ENCODE assay signal across 12 cellular contexts in genomic region chr3:152319256-152319655, GRCh38. TPM values are rescaled to one million over a fixed set of nuclear protein-coding genes. Genes with fewer than 3 reads are reported as not detected.
A peak's percentile ranks its signal among the peaks of the same experiment; 100 is the strongest.
DNase-seq lines count a peak whose midpoint lies in the region; ATAC-seq, FAIRE-seq and TF ChIP-seq lines count a peak whose summit lies in the region.
"Had no signal": no experiment of that assay in that cellular context is flagged by ENCODE, and none has a peak within 500 bp of the region (broad histone marks: within the 10 kb centered on the region; RNA-seq: fewer than 3 reads in every experiment).

No MANE protein-coding gene starts in this region.

- FAIRE-seq in HepG2 (lab: Jason Lieb, UNC) = no peak
- FAIRE-seq: small intestine had no signal

- no TSS peak for BruUV-seq in HepG2 (replicated peaks; lab: Mats Ljungman, UMichigan)

- H3K79me2 ChIP-seq in HepG2 (ENCODE audit: insufficient read depth, low read length) = peaks cover 66% of the 10 kb centered on the region

- POLR2A ChIA-PET in HepG2 (lab: Yijun Ruan, JAX) = no interaction called here

- H3K36me3 ChIP-seq in HepG2 (replicated peaks in 1 of 2; ENCODE audit: control insufficient read depth in 1 of 2, insufficient read depth in 2 of 2, low read length in 2 of 2) (peaks cover 0 to 4% of the 10 kb centered on the region in 2 experiments; a peak in 2 of 5 replicates), right lobe of liver (no peaks in the 10 kb centered on the region), vagina (no peaks in the 10 kb centered on the region)

- no peaks in the 10 kb centered on the region for H4K20me1 ChIP-seq in HepG2 (ENCODE audit: insufficient read depth, low read length)

- H3K4me3 ChIP-seq in HepG2 (replicated peaks in 1 of 3; ENCODE audit: insufficient read depth in 1 of 3, low read depth in 2 of 3, low read length in 3 of 3) (no peak overlapping the region), right lobe of liver (no peak overlapping the region), vagina (no peak overlapping the region)

- H3K9me3 Mint-ChIP-seq in activated T-helper 2 cell treated with anti-CD3 and anti-CD28 coated beads, Interferon-gamma antibody, Interleukin-2, Interleukin-4, amounts not matched to agents 10 μg/mL and 5 μg/mL and 100 μg/mL, durations not matched to agents 14 hours and 24 hours and 36 hours = no peaks in the 10 kb centered on the region
- H3K9me3 Mint-ChIP-seq in natural killer cell = no peaks in the 10 kb centered on the region

- H3K4me3 Mint-ChIP-seq in activated T-helper 2 cell treated with anti-CD3 and anti-CD28 coated beads, Interferon-gamma antibody, Interleukin-2, Interleukin-4, amounts not matched to agents 10 μg/mL and 5 μg/mL and 100 μg/mL, durations not matched to agents 14 hours and 24 hours and 36 hours (ENCODE audit: low read depth) = no peak overlapping the region
- H3K4me3 Mint-ChIP-seq in natural killer cell = no peak overlapping the region

- TF ChIP-seq RAD21 in HepG2 (CRISPR knock-in tag; IDR thresholded peaks at IDR 0.05) = no peak

- ATAC-seq in HepG2 (no peak), right lobe of liver (no peak), natural killer cell (no peak), HG02678 (IDR thresholded peaks at IDR 0.05; ENCODE audit: unreplicated experiment) (no peak), HG02623 (IDR thresholded peaks at IDR 0.05; ENCODE audit: unreplicated experiment) (no peak), GM18873 (IDR thresholded peaks at IDR 0.05; ENCODE audit: low FRiP score, unreplicated experiment) (no peak)

- peaks cover 70% of the 10 kb centered on the region for H3K4me1 Mint-ChIP-seq in activated T-helper 2 cell treated with anti-CD3 and anti-CD28 coated beads, Interferon-gamma antibody, Interleukin-2, Interleukin-4, amounts not matched to agents 10 μg/mL and 5 μg/mL and 100 μg/mL, durations not matched to agents 14 hours and 24 hours and 36 hours (ENCODE audit: low read depth)
- H3K4me1 Mint-ChIP-seq in natural killer cell = peaks cover 90% of the 10 kb centered on the region in 2 donors

- DNase-seq in HepG2 (ENCODE audit: low spot score) (no peak), right lobe of liver (no peak), natural killer cell (no peak), vagina (ENCODE audit: extremely low spot score in 2 of 2) (no peak)
- no peak for DNase-seq in activated T-helper 2 cell treated with anti-CD3 and anti-CD28 coated beads, Interferon-gamma antibody, Interleukin-2, Interleukin-4, amounts not matched to agents 10 μg/mL and 5 μg/mL and 100 μg/mL, durations not matched to agents 14 hours and 24 hours and 36 hours (ENCODE audit: low spot score)
- DNase-seq: activated CD4-positive, CD25-positive, alpha-beta regulatory T cell; NCI-H1048; NCI-H446 treated with DMSO at 0.1 percent for 48 hours; small intestine had no signal

- H3K27ac ChIP-seq in HepG2 (ENCODE audit: extremely low read length, insufficient read depth, low read length) (no peak overlapping the region), right lobe of liver (no peak overlapping the region), vagina (peak overlapping the region; percentile 25)

- CTCF ChIA-PET in HepG2 (lab: Yijun Ruan, JAX; ENCODE audit: low intra/inter-chr PET ratio, low total read pairs) = no interaction called here

- TF ChIP-seq POLR2A in HepG2 (IDR thresholded peaks at IDR 0.05; ENCODE audit: insufficient read depth in 1 of 2, low read depth in 2 of 2, low read length in 2 of 2) (no peak), right lobe of liver (IDR thresholded peaks at IDR 0.05) (no peak), vagina (IDR thresholded peaks at IDR 0.05) (no peak)

- H3K27me3 ChIP-seq in HepG2 (ENCODE audit: control insufficient read depth in 1 of 2, insufficient read depth in 2 of 2, low read length in 2 of 2) (no peaks in the 10 kb centered on the region), right lobe of liver (no peaks in the 10 kb centered on the region), vagina (no peaks in the 10 kb centered on the region)

- no peak for TF ChIP-seq EP300 in HepG2 (IDR thresholded peaks at IDR 0.05; ENCODE audit: low read depth in 2 of 2, low read length in 2 of 2)
- no peak for TF ChIP-seq EP300 in HepG2 (CRISPR knock-in tag; IDR thresholded peaks at IDR 0.05; ENCODE audit: borderline replicate concordance)

- peaks cover 36% of the 10 kb centered on the region for H3K36me3 Mint-ChIP-seq in activated T-helper 2 cell treated with anti-CD3 and anti-CD28 coated beads, Interferon-gamma antibody, Interleukin-2, Interleukin-4, amounts not matched to agents 10 μg/mL and 5 μg/mL and 100 μg/mL, durations not matched to agents 14 hours and 24 hours and 36 hours (ENCODE audit: low read depth)
- H3K36me3 Mint-ChIP-seq in natural killer cell = no peaks in the 10 kb centered on the region

- H2AFZ ChIP-seq in HepG2 (ENCODE audit: low read length) = no peak overlapping the region

- WGBS in HepG2 (ENCODE audit: low lambda C conversion rate) = 91% methylated on average over 2 of the region's 2 CpGs
- 94% methylated on average over 2 of the region's 2 CpGs for WGBS in right lobe of liver (ENCODE audit: insufficient coverage, low coverage, low lambda C conversion rate, missing lambda C conversion rate)

- H3K4me2 ChIP-seq in HepG2 (ENCODE audit: low read depth, low read length) = no peak overlapping the region

- H3K9me3 ChIP-seq in HepG2 (ENCODE audit: low read length) (no peaks in the 10 kb centered on the region), right lobe of liver (no peaks in the 10 kb centered on the region), vagina (no peaks in the 10 kb centered on the region)

- no peak overlapping the region for H3K9ac ChIP-seq in HepG2 (ENCODE audit: insufficient read depth, low read depth, low read length)

- in situ Hi-C loops in HepG2 (cut with HindIII; ENCODE audit: extremely low pct_ligation_motif_present, low pct_unique_long_range_greater_than_20kb) = no loop called here

- intact Hi-C loops in HepG2 (cut with micrococcal nuclease; ENCODE audit: unreplicated experiment) = no loop called here
- intact Hi-C loops in right lobe of liver (cut with DNase I) = no loop called here
- intact Hi-C loops in activated T-helper 2 cell treated with anti-CD3 and anti-CD28 coated beads, Interferon-gamma antibody, Interleukin-2, Interleukin-4, amounts not matched to agents 10 μg/mL and 5 μg/mL and 100 μg/mL, durations not matched to agents 14 hours and 24 hours and 36 hours (cut with micrococcal nuclease) = no loop called here
- intact Hi-C loops in natural killer cell (cut with micrococcal nuclease) = loop anchor here (5.0 kb wide), 1 partner anchor 127 kb away; no protein-coding TSS in a partner anchor
- intact Hi-C loops in vagina (cut with DNase I) = no loop called here

- no peak for TF ChIP-seq CTCF in HepG2 (CRISPR knock-in tag; IDR thresholded peaks at IDR 0.05)
- TF ChIP-seq CTCF in right lobe of liver (IDR thresholded peaks at IDR 0.05) = no peak
- no peak for TF ChIP-seq CTCF in natural killer cell (IDR thresholded peaks at IDR 0.05)
- TF ChIP-seq CTCF in vagina (IDR thresholded peaks at IDR 0.05) = no peak

- H3K27me3 Mint-ChIP-seq in activated T-helper 2 cell treated with anti-CD3 and anti-CD28 coated beads, Interferon-gamma antibody, Interleukin-2, Interleukin-4, amounts not matched to agents 10 μg/mL and 5 μg/mL and 100 μg/mL, durations not matched to agents 14 hours and 24 hours and 36 hours (ENCODE audit: low read depth) = no peaks in the 10 kb centered on the region
- no peaks in the 10 kb centered on the region for H3K27me3 Mint-ChIP-seq in natural killer cell (ENCODE audit: low read depth in 2 of 2)

- peak overlapping the region; percentile 49 for H3K27ac Mint-ChIP-seq in activated T-helper 2 cell treated with anti-CD3 and anti-CD28 coated beads, Interferon-gamma antibody, Interleukin-2, Interleukin-4, amounts not matched to agents 10 μg/mL and 5 μg/mL and 100 μg/mL, durations not matched to agents 14 hours and 24 hours and 36 hours
- peak overlapping the region; percentile 77 to 90 for H3K27ac Mint-ChIP-seq in natural killer cell

- H3K4me1 ChIP-seq in HepG2 (ENCODE audit: insufficient read depth, low read length) (peaks cover 25% of the 10 kb centered on the region), right lobe of liver (peaks cover 0 to 57% (median 8%) of the 10 kb centered on the region in 4 donors), vagina (peaks cover 87% of the 10 kb centered on the region)

RNA-seq across cellular contexts. Expression of gene MBNL1, which starts 50.5 kb away (rescaled TPM):
- 55.4 TPM in 2 replicates for total RNA-seq in HepG2 (2016; rRNA removed; fragmentation: Illumina TruSeq; extraction: Trizol)
- total RNA-seq in HepG2 (2016; cell fraction: cytosol; rRNA removed; fragmentation: Illumina TruSeq; extraction: Trizol; ENCODE audit: low read depth) = 8.2 and 11.3 TPM in 2 replicates
- total RNA-seq in HepG2 (2016; cell fraction: insoluble cytoplasmic fraction; rRNA removed; fragmentation: Illumina TruSeq; extraction: Trizol) = 50.3 and 56.4 TPM in 2 replicates
- total RNA-seq in HepG2 (2016; cell fraction: membrane; rRNA removed; fragmentation: Illumina TruSeq; extraction: Trizol) = 19.1 and 21.6 TPM in 2 replicates
- total RNA-seq in HepG2 (2016; cell fraction: nucleus; rRNA removed; fragmentation: Illumina TruSeq; extraction: Trizol) = 106 and 117 TPM in 2 replicates
- 19.3 and 27.1 TPM in 2 replicates for polyA plus RNA-seq in HepG2 (2011; rRNA removed)
- polyA plus RNA-seq in HepG2 (2011; cell fraction: cytosol; rRNA removed) = 23.1 and 24.2 TPM in 2 replicates
- 28.6 and 31.4 TPM in 2 replicates for polyA plus RNA-seq in HepG2 (2011; cell fraction: nucleus; rRNA removed)
- 16.4 and 17.7 TPM in 2 replicates for polyA plus RNA-seq in HepG2 (2012)
- polyA plus RNA-seq in HepG2 (2016; cell fraction: cytosol; fragmentation: Illumina TruSeq; extraction: Trizol; ENCODE audit: low read depth) = 1.4 and 1.5 TPM in 2 replicates
- 35.7 and 36.6 TPM in 2 replicates for polyA plus RNA-seq in HepG2 (2016; cell fraction: insoluble cytoplasmic fraction; fragmentation: Illumina TruSeq; extraction: Trizol; ENCODE audit: low read depth)
- 6.8 TPM in 2 replicates for polyA plus RNA-seq in HepG2 (2016; cell fraction: membrane; fragmentation: Illumina TruSeq; extraction: Trizol; ENCODE audit: low read depth)
- polyA plus RNA-seq in HepG2 (2016; cell fraction: nucleus; fragmentation: Illumina TruSeq; extraction: Trizol; ENCODE audit: insufficient read depth, low read depth) = 41.8 and 44.0 TPM in 2 replicates
- polyA minus RNA-seq in HepG2 (2011; rRNA and poly(A)+ RNA removed; ENCODE audit: low replicate concordance) = 130 and 203 TPM in 2 replicates
- polyA minus RNA-seq in HepG2 (2011; cell fraction: cytosol; rRNA and poly(A)+ RNA removed) = 59.9 and 63.4 TPM in 2 replicates
- polyA minus RNA-seq in HepG2 (2011; cell fraction: nucleus; rRNA and poly(A)+ RNA removed) = 167 and 169 TPM in 2 replicates
- total RNA-seq in right lobe of liver = 10 to 100 TPM; 49.9 to 89.6 (median 63.2) TPM
- 230 and 244 TPM in 2 replicates for total RNA-seq in activated T-helper 2 cell treated with anti-CD3 and anti-CD28 coated beads, Interferon-gamma antibody, Interleukin-2, Interleukin-4, amounts not matched to agents 10 μg/mL and 5 μg/mL and 100 μg/mL, durations not matched to agents 14 hours and 24 hours and 36 hours
- total RNA-seq in natural killer cell = 100 to 1,000 TPM; 600 to 704 (median 607) TPM
- 311 TPM for total RNA-seq in vagina
